8 cellular contexts compared by ENCODE assay signal in genomic region chr6:89951574-89952360, GRCh38. TPM values are rescaled to one million over a fixed set of nuclear protein-coding genes. Genes with fewer than 3 reads are reported as not detected.
DNase-seq lines count a peak whose midpoint lies in the region; ATAC-seq lines count a peak whose summit lies in the region.

No MANE protein-coding gene starts in this region.

- CTCF ChIA-PET in activated naive CD4-positive, alpha-beta T cell treated with anti-CD3 and anti-CD28 coated beads, Interleukin-2, amount 10 ng/mL, durations not matched to agents 7 days and 5 days (lab: Charles Lee): interaction anchor here (1.4 to 3.1 kb wide), 3 partner anchors 8 to 127 kb away, joined by 4 to 13 read pairs (median 7); no protein-coding TSS in a partner anchor
- CTCF ChIA-PET in activated CD4-positive, alpha-beta memory T cell treated with anti-CD3 and anti-CD28 coated beads for 36 hours (lab: Charles Lee): interaction anchor here (3.6 kb wide), 1 partner anchor 10 kb away, joined by 26 read pairs; no protein-coding TSS in a partner anchor

- intact Hi-C loops in activated CD4-positive, alpha-beta memory T cell treated with anti-CD3 and anti-CD28 coated beads for 36 hours (cut with micrococcal nuclease): loop anchor here (1.0 to 2.0 kb wide), 5 partner anchors 49 to 635 kb away; partner anchors contain the start of gene MAP3K7

- H3K4me3 Mint-ChIP-seq in activated naive CD4-positive, alpha-beta T cell treated with anti-CD3 and anti-CD28 coated beads, Interleukin-2, amount 10 ng/mL, durations not matched to agents 7 days and 5 days: no peak overlapping the region
- no peak overlapping the region for H3K4me3 Mint-ChIP-seq in activated CD4-positive, alpha-beta memory T cell treated with anti-CD3 and anti-CD28 coated beads for 36 hours

- H3K36me3 Mint-ChIP-seq in activated naive CD4-positive, alpha-beta T cell treated with anti-CD3 and anti-CD28 coated beads, Interleukin-2, amount 10 ng/mL, durations not matched to agents 7 days and 5 days: peaks cover 59% of the 10 kb centered on the region
- H3K36me3 Mint-ChIP-seq in activated CD4-positive, alpha-beta memory T cell treated with anti-CD3 and anti-CD28 coated beads for 36 hours: peaks cover 50% of the 10 kb centered on the region

- peaks cover 77% of the 10 kb centered on the region for H3K4me1 Mint-ChIP-seq in activated naive CD4-positive, alpha-beta T cell treated with anti-CD3 and anti-CD28 coated beads, Interleukin-2, amount 10 ng/mL, durations not matched to agents 7 days and 5 days
- peaks cover 69% of the 10 kb centered on the region for H3K4me1 Mint-ChIP-seq in activated CD4-positive, alpha-beta memory T cell treated with anti-CD3 and anti-CD28 coated beads for 36 hours (ENCODE audit: low read depth)

- POLR2A ChIA-PET in activated CD4-positive, alpha-beta memory T cell treated with anti-CD3 and anti-CD28 coated beads for 36 hours (lab: Charles Lee): interaction anchor here (0.7 to 1.1 kb wide), 2 partner anchors 16 to 57 kb away, joined by 3 read pairs; no protein-coding TSS in a partner anchor

- DNase-seq in activated naive CD4-positive, alpha-beta T cell treated with anti-CD3 and anti-CD28 coated beads, Interleukin-2, amount 10 ng/mL, durations not matched to agents 7 days and 5 days: no peak
- no peak for DNase-seq in activated naive CD4-positive, alpha-beta T cell treated with Interleukin-2 at 50 U/mL for 16 hours
- DNase-seq in activated CD4-positive, alpha-beta memory T cell treated with anti-CD3 and anti-CD28 coated beads for 36 hours: no peak
- peak; percentile 41 for DNase-seq in iPS-NIHi11 (ENCODE audit: low spot score)

- ATAC-seq in HG02763 (IDR thresholded peaks at IDR 0.05; ENCODE audit: unreplicated experiment): no peak
- no peak for ATAC-seq in GM21515 (IDR thresholded peaks at IDR 0.05; ENCODE audit: unreplicated experiment)
- no peak for ATAC-seq in HG02885 (IDR thresholded peaks at IDR 0.05; ENCODE audit: poor library complexity, unreplicated experiment)

- H3K27ac Mint-ChIP-seq in activated naive CD4-positive, alpha-beta T cell treated with anti-CD3 and anti-CD28 coated beads, Interleukin-2, amount 10 ng/mL, durations not matched to agents 7 days and 5 days: peak overlapping the region; percentile 92
- peak overlapping the region; percentile 69 for H3K27ac Mint-ChIP-seq in activated CD4-positive, alpha-beta memory T cell treated with anti-CD3 and anti-CD28 coated beads for 36 hours

- H3K27me3 Mint-ChIP-seq in activated naive CD4-positive, alpha-beta T cell treated with anti-CD3 and anti-CD28 coated beads, Interleukin-2, amount 10 ng/mL, durations not matched to agents 7 days and 5 days: no peaks in the 10 kb centered on the region
- H3K27me3 Mint-ChIP-seq in activated CD4-positive, alpha-beta memory T cell treated with anti-CD3 and anti-CD28 coated beads for 36 hours: no peaks in the 10 kb centered on the region

- no peaks in the 10 kb centered on the region for H3K9me3 Mint-ChIP-seq in activated naive CD4-positive, alpha-beta T cell treated with anti-CD3 and anti-CD28 coated beads, Interleukin-2, amount 10 ng/mL, durations not matched to agents 7 days and 5 days
- H3K9me3 Mint-ChIP-seq in activated CD4-positive, alpha-beta memory T cell treated with anti-CD3 and anti-CD28 coated beads for 36 hours: no peaks in the 10 kb centered on the region

- peak overlapping the region; percentile 57 for H3K27ac ChIP-seq in temporal lobe (ENCODE audit: low read depth, low read length)

RNA-seq across cellular contexts. Expression of gene GJA10, which starts 57.5 kb away (rescaled TPM):
- not detected for total RNA-seq in activated CD4-positive, alpha-beta memory T cell treated with anti-CD3 and anti-CD28 coated beads for 36 hours
- total RNA-seq in temporal lobe: not detected
